ENCODE assay signal across 1 cellular context in the genomic region with DNA sequence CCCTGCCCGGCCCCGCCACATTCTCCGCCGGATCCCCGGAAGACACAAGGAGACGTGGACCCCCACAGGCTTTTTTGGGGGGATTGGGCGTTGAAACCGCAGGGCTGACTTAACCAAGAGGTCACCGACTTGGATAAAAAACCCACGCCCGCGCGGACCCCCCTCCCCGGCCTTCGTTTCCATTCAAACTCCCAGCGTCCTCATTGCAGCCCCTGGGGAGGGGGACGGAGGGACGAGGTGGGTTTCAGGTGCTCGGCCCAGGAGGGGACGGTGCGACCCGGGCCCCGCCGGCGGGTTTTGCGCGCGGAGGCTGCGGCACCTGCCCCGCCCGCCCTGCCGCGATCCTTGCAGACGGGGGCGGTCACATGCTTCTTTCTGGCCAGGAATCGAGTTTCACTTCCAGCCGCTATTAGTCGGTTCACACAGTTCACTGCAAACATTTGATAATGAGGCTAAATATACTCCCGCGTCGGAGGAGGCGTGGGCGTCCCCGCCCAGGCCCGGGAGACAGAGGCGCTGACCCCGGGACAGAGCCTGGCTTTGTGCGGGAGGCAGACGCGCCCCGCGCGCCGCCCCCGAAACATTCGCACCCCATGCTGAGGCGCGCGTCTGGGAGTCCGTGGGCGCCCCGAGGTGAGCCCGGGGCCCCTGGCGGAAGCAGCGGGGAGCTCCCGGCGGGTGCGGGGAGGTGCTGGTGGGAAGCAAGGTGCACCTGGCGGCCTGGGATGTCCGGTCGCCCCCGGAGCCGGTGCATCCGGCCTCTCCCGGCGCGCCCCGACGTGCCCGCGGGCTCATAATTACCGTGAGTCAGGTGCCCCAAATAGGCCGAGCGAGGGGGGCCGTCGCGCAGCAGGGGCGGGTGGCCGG.
TF ChIP-seq lines count a peak whose summit lies in the region.

No MANE protein-coding gene starts in this region.

TF ChIP-seq in A549, 52 proteins besides CTCF, POLR2A, EP300 and RAD21 (continued from another document):
- TF ChIP-seq, protein P1, sequence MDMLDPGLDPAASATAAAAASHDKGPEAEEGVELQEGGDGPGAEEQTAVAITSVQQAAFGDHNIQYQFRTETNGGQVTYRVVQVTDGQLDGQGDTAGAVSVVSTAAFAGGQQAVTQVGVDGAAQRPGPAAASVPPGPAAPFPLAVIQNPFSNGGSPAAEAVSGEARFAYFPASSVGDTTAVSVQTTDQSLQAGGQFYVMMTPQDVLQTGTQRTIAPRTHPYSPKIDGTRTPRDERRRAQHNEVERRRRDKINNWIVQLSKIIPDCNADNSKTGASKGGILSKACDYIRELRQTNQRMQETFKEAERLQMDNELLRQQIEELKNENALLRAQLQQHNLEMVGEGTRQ (IDR thresholded peaks at IDR 0.05): no peak
- no peak for TF ChIP-seq POLR2AphosphoS2 (conservative IDR thresholded peaks at IDR 0.05; ENCODE audit: low read length)
- TF ChIP-seq, protein P2, sequence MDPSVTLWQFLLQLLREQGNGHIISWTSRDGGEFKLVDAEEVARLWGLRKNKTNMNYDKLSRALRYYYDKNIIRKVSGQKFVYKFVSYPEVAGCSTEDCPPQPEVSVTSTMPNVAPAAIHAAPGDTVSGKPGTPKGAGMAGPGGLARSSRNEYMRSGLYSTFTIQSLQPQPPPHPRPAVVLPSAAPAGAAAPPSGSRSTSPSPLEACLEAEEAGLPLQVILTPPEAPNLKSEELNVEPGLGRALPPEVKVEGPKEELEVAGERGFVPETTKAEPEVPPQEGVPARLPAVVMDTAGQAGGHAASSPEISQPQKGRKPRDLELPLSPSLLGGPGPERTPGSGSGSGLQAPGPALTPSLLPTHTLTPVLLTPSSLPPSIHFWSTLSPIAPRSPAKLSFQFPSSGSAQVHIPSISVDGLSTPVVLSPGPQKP (IDR thresholded peaks at IDR 0.05; ENCODE audit: low read depth, low read length): no peak
